In genomic region chr13:78430811-78431210, GRCh38 we compare ENCODE assay signal across 27 cellular contexts.
"Had no signal": no experiment of that assay in that cellular context is flagged by ENCODE, and none has a peak within 500 bp of the region (broad histone marks: within the 10 kb centered on the region; RNA-seq: fewer than 3 reads in every experiment).

No MANE protein-coding gene starts in this region.

- H3K4me3 ChIP-seq: adrenal gland, ascending aorta, cardiac muscle cell, coronary artery, dorsolateral prefrontal cortex, left lung, lower lobe of right lung, mucosa of descending colon, pancreas, psoas muscle, spleen, suprapubic skin, tibial artery had no signal

- H3K27me3 ChIP-seq: adrenal gland, ascending aorta, cardiac muscle cell, dorsolateral prefrontal cortex, left lung, pancreas, spleen, suprapubic skin, tibial artery had no signal

- H3K4me1 ChIP-seq: adrenal gland, ascending aorta, left lung, lower lobe of right lung, pancreas, psoas muscle, spleen, suprapubic skin, tibial artery had no signal

- H3K9me3 ChIP-seq: adrenal gland, ascending aorta, left lung, lower lobe of right lung, mucosa of descending colon, pancreas, psoas muscle, spleen, suprapubic skin, tibial artery had no signal

- H3K27me3 Mint-ChIP-seq: natural killer cell treated with Interleukin-12 subunit alpha and Interleukin-12 subunit beta and Interleukin-15 and Interleukin-18, amount 100 ng/mL, for 72 hours had no signal

- H3K4me1 Mint-ChIP-seq: activated naive CD8-positive, alpha-beta T cell treated with anti-CD3 and anti-CD28 coated beads for 36 hours had no signal

- H3K4me3 Mint-ChIP-seq: activated naive CD4-positive, alpha-beta T cell treated with anti-CD3 and anti-CD28 coated beads for 36 hours; activated naive CD8-positive, alpha-beta T cell treated with anti-CD3 and anti-CD28 coated beads for 36 hours; natural killer cell treated with Interleukin-12 subunit alpha and Interleukin-12 subunit beta and Interleukin-15 and Interleukin-18, amount 100 ng/mL, for 72 hours had no signal

- ATAC-seq: esophagus mucosa; left lung; lower lobe of right lung; mucosa of descending colon; natural killer cell treated with Interleukin-12 subunit alpha and Interleukin-12 subunit beta and Interleukin-15 and Interleukin-18, amount 100 ng/mL, for 72 hours; pancreas; psoas muscle had no signal

- H3K27ac Mint-ChIP-seq: activated naive CD4-positive, alpha-beta T cell treated with anti-CD3 and anti-CD28 coated beads for 36 hours; activated naive CD8-positive, alpha-beta T cell treated with anti-CD3 and anti-CD28 coated beads for 36 hours; brain; natural killer cell treated with Interleukin-12 subunit alpha and Interleukin-12 subunit beta and Interleukin-15 and Interleukin-18, amount 100 ng/mL, for 72 hours had no signal

- H3K36me3 ChIP-seq: adrenal gland, ascending aorta, cardiac muscle cell, left lung, lower lobe of right lung, pancreas, spleen, suprapubic skin, tibial artery had no signal

- H3K27ac ChIP-seq: adrenal gland, ascending aorta, cardiac muscle cell, coronary artery, dorsolateral prefrontal cortex, left lung, lower lobe of right lung, pancreas, psoas muscle, spleen, suprapubic skin, tibial artery had no signal

- DNase-seq: activated CD4-positive, alpha-beta T cell treated with anti-CD3 and anti-CD28 coated beads for 4 hours; activated CD4-positive, alpha-beta T cell treated with anti-CD3 and anti-CD28 coated beads, Interleukin-2, amount 50 U/mL, for 4 hours; activated effector memory CD4-positive, alpha-beta T cell treated with anti-CD3 and anti-CD28 coated beads, Interleukin-2, amount 50 U/mL, for 16 hours; activated naive CD4-positive, alpha-beta T cell treated with anti-CD3 and anti-CD28 coated beads for 36 hours; activated naive CD8-positive, alpha-beta T cell treated with anti-CD3 and anti-CD28 coated beads for 36 hours; adrenal gland; dorsolateral prefrontal cortex; foreskin fibroblast; head of caudate nucleus; hippocampal formation; kidney glomerular epithelial cell; left lung; lower lobe of right lung; mucosa of descending colon; nucleus accumbens; pancreas; psoas muscle; spleen; stimulated activated naive CD4-positive, alpha-beta T cell; tibial artery had no signal

- H3K9me3 Mint-ChIP-seq: activated naive CD4-positive, alpha-beta T cell treated with anti-CD3 and anti-CD28 coated beads for 36 hours; activated naive CD8-positive, alpha-beta T cell treated with anti-CD3 and anti-CD28 coated beads for 36 hours; brain; natural killer cell treated with Interleukin-12 subunit alpha and Interleukin-12 subunit beta and Interleukin-15 and Interleukin-18, amount 100 ng/mL, for 72 hours had no signal

- H3K36me3 Mint-ChIP-seq: activated naive CD8-positive, alpha-beta T cell treated with anti-CD3 and anti-CD28 coated beads for 36 hours; brain; natural killer cell treated with Interleukin-12 subunit alpha and Interleukin-12 subunit beta and Interleukin-15 and Interleukin-18, amount 100 ng/mL, for 72 hours had no signal
